ENCODE assay signal across 8 cellular contexts in the genomic region with DNA sequence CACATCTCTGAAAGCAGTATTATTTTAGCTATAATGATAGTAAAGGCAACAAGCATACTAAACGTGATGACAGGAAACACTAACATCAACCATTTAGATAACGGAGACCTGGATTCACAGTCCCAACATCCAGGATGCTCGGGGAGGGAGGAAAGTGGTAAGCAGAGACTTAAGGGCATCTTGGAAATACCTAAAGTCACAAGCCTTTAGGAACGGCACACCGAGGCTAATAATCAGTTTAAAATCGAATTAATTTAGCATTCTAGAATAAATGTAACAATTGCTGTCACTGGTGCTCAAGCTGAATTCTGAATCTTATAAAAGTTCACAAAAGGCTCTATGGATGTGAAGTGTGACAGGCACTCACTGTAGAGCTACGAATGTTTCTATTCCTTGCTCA. TPM values are rescaled to one million over a fixed set of nuclear protein-coding genes. Genes with fewer than 3 reads are reported as not detected.
DNase-seq lines count a peak whose midpoint lies in the region; ATAC-seq and TF ChIP-seq lines count a peak whose summit lies in the region.

No MANE protein-coding gene starts in this region.

- H3K27me3 Mint-ChIP-seq in HFFc6 (ENCODE audit: insufficient read depth) (no peaks in the 10 kb centered on the region), brain (peaks cover 13% of the 10 kb centered on the region)

- H3K27ac Mint-ChIP-seq in HFFc6 (peak overlapping the region; percentile 93), brain (peak overlapping the region; percentile 35 to 98 (median 95))

- H3K18ac ChIP-seq in mesenchymal stem cell (ENCODE audit: low read depth in 1 of 2, low read length in 2 of 2), result no peak overlapping the region

- H3K27ac ChIP-seq in A673 (ENCODE audit: low read depth, low read length, poor library complexity, severe bottlenecking) (no peak overlapping the region), mesenchymal stem cell (ENCODE audit: low read length, poor library complexity, severe bottlenecking) (no peak overlapping the region)

- POLR2A ChIA-PET in A673 (lab: Charles Lee; ENCODE audit: low non-redundant PET), result no interaction called here

- 20% methylated on average over 4 of the region's 7 CpGs for WGBS in mesenchymal stem cell

- H3K36me3 Mint-ChIP-seq in HFFc6 (ENCODE audit: low read depth), result no peaks in the 10 kb centered on the region
- no peaks in the 10 kb centered on the region for H3K36me3 Mint-ChIP-seq in brain

- H4K8ac ChIP-seq in mesenchymal stem cell (ENCODE audit: low read length), result no peak overlapping the region

- no peaks in the 10 kb centered on the region for H3K36me3 ChIP-seq in A673 (ENCODE audit: insufficient read depth, low read length, poor library complexity, severe bottlenecking)
- peaks cover 0 to 3% of the 10 kb centered on the region in 2 experiments for H3K36me3 ChIP-seq in mesenchymal stem cell (ENCODE audit: control insufficient read depth in 1 of 2, insufficient read depth in 2 of 2, low read depth in 1 of 2, low read length in 2 of 2)

- H3K4me1 ChIP-seq in A673 (ENCODE audit: insufficient read depth, low read length, poor library complexity, severe bottlenecking), result peaks cover 9% of the 10 kb centered on the region
- H3K4me1 ChIP-seq in mesenchymal stem cell (ENCODE audit: control insufficient read depth, insufficient read depth, low read depth, low read length), result peaks cover 5% of the 10 kb centered on the region

- H3K9me3 Mint-ChIP-seq in HFFc6, result peaks cover 3% of the 10 kb centered on the region; the same call in 1 of the 2 replicates
- H3K9me3 Mint-ChIP-seq in brain, result peaks cover 0 to 7% (median 2%) of the 10 kb centered on the region in 5 experiments

- H3K9me3 ChIP-seq in A673 (ENCODE audit: low read depth, low read length, poor library complexity, severe bottlenecking), result no peaks in the 10 kb centered on the region
- no peaks in the 10 kb centered on the region for H3K9me3 ChIP-seq in mesenchymal stem cell (ENCODE audit: control insufficient read depth, low read length)

- ATAC-seq in GM21515 (IDR thresholded peaks at IDR 0.05; ENCODE audit: unreplicated experiment) (no peak), GM21737 (IDR thresholded peaks at IDR 0.05; ENCODE audit: unreplicated experiment) (no peak)

- H2BK15ac ChIP-seq in mesenchymal stem cell (ENCODE audit: low read depth, poor library complexity, severe bottlenecking), result no peak overlapping the region

- intact Hi-C loops in A673 (cut with micrococcal nuclease; ENCODE audit: unreplicated experiment), result no loop called here

- peaks cover 13% of the 10 kb centered on the region for H3K79me1 ChIP-seq in mesenchymal stem cell (replicated peaks; ENCODE audit: low read length, poor library complexity, severe bottlenecking)

- H3K4me3 Mint-ChIP-seq in HFFc6, result peak overlapping the region; percentile 99
- peak overlapping the region; percentile 96 to 99 (median 98) for H3K4me3 Mint-ChIP-seq in brain

- peak overlapping the region; percentile 94 for H3K9ac ChIP-seq in mesenchymal stem cell (ENCODE audit: low read length)

- no peak overlapping the region for H2AK5ac ChIP-seq in mesenchymal stem cell (ENCODE audit: low read length, severe bottlenecking)

- peak overlapping the region; percentile 87 for H3K4me3 ChIP-seq in A673 (ENCODE audit: low read depth, low read length, poor library complexity, severe bottlenecking)
- H3K4me3 ChIP-seq in mesenchymal stem cell (ENCODE audit: insufficient read depth in 1 of 2, low read depth in 1 of 2, low read length in 2 of 2), result peak overlapping the region in 1 of 2 experiments; percentile 97

- TF ChIP-seq CTCF in A673 (conservative IDR thresholded peaks at IDR 0.05; ENCODE audit: low read depth, low read length), result no peak
- no peak for TF ChIP-seq CTCF in HFFc6 (IDR thresholded peaks at IDR 0.05)
- TF ChIP-seq CTCF in brain (conservative IDR thresholded peaks at IDR 0.05), result no peak

- H3K14ac ChIP-seq in mesenchymal stem cell (ENCODE audit: low read length in 2 of 2), result no peak overlapping the region

- no peak overlapping the region for H2AFZ ChIP-seq in mesenchymal stem cell (ENCODE audit: low read depth, low read length)

- no peak overlapping the region for H2BK12ac ChIP-seq in mesenchymal stem cell (ENCODE audit: low read length in 2 of 2)

- H3K23ac ChIP-seq in mesenchymal stem cell (ENCODE audit: low read length in 2 of 2), result no peak overlapping the region

- no peak overlapping the region for H3K4ac ChIP-seq in mesenchymal stem cell (ENCODE audit: low read depth in 1 of 2, low read length in 2 of 2)

- no TSS peak for BruUV-seq in A673 (replicated peaks; lab: Mats Ljungman, UMichigan)

- H3K4me1 Mint-ChIP-seq in HFFc6 (ENCODE audit: low read depth) (peaks cover 22% of the 10 kb centered on the region), brain (peaks cover 27% of the 10 kb centered on the region)

- no peak overlapping the region for H4K91ac ChIP-seq in mesenchymal stem cell (ENCODE audit: low read length)

- H2BK5ac ChIP-seq in mesenchymal stem cell (ENCODE audit: low read depth, low read length, poor library complexity, severe bottlenecking), result no peak overlapping the region

- H3K27me3 ChIP-seq in A673 (replicated peaks; ENCODE audit: insufficient read depth, low read depth, low read length, poor library complexity) (no peaks in the 10 kb centered on the region), mesenchymal stem cell (ENCODE audit: control insufficient read depth in 1 of 2, insufficient read depth in 1 of 2, low read length in 2 of 2) (no peaks in the 10 kb centered on the region)

- CTCF ChIA-PET in A673 (lab: Charles Lee), result no interaction called here

- H2BK120ac ChIP-seq in mesenchymal stem cell (ENCODE audit: low read depth, low read length), result no peak overlapping the region

- H3K4me2 ChIP-seq in mesenchymal stem cell (ENCODE audit: low read length, poor library complexity, severe bottlenecking), result peak overlapping the region; percentile 58

- no peak for DNase-seq in A673 (ENCODE audit: low spot score)
- no peak for DNase-seq in HFFc6
- DNase-seq in mesenchymal stem cell, result peak; percentile 22
- DNase-seq in DMS53 treated with DMSO at 0.1 percent for 48 hours (lab: John Stamatoyannopoulos, UW; ENCODE audit: unreplicated experiment), result no peak
- DNase-seq in stimulated activated CD4-positive, alpha-beta T cell treated with anti-CD3 and anti-CD28 coated beads, Interleukin-4, amount 100 ng/mL, for 24 hours, result no peak

RNA-seq across cellular contexts. Expression of gene CD47, which starts 1.3 kb away (rescaled TPM):
- total RNA-seq in A673 (2021), result 28.2 and 34.7 TPM in 2 replicates
- total RNA-seq in HFFc6 (2021; fragmentation: NEBNext Ultra II Directional; extraction: Animal tissue kit (Norgen Biotek cat#: 25700)), result 10 to 100 TPM; 68.3 to 89.5 (median 77.1) TPM
- polyA plus RNA-seq in brain (ENCODE audit: insufficient read depth, low read depth, low replicate concordance), result 30.5 TPM
- polyA plus RNA-seq in mesenchymal stem cell (2013, experiment 1 of 2), result 52.7 TPM
- polyA plus RNA-seq in mesenchymal stem cell (2013, experiment 2 of 2), result 59.2 TPM
